8 cellular contexts compared by ENCODE assay signal in the genomic region with DNA sequence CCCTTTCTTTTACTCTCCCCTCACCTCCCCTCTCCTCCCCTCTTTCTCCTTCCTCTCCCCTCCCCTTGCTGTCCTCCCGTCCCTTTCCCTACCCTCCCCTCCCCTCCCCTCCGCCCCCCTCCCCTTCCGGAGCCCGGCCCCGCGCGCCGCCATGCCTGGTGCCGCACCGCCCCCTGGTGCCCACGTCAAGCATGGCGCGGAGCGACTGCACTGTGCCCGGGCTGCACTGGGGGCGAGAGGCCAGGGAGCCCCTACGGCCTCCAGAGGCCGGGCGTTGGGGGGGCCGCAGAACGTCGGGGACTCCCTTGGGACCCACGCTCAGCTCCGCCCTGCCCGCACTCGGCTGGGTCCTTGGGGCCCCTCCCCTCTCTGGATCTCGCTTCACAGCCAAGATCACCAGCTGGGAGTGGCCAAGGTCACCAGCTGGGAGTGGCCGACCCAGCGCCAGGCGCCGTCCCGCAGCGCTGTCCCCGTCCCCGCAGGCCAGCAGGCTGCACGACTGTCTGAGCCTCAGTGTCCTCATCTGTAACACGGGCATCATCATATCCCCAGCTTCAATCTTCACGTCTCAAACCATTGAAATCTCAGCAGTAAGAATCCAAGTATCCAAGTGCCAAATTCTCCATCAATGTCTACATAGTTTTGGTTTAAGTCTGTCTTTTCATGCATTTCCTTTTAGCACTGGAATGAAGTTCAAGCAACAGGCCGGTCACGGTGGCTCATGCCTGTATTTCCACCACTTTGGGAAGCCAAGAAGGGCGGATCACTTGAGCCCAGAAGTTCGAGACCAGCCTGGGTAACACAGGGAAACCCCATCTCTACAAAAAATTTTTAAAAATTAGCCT. TPM values are rescaled to one million over a fixed set of nuclear protein-coding genes. Genes with fewer than 3 reads are reported as not detected.
DNase-seq lines count a peak whose midpoint lies in the region; ATAC-seq and TF ChIP-seq lines count a peak whose summit lies in the region.

No MANE protein-coding gene starts in this region.

- H3K4me1 ChIP-seq in OCI-LY3 (ENCODE audit: low read length) = peaks cover 4% of the 10 kb centered on the region
- peaks cover 9 to 21% (median 12%) of the 10 kb centered on the region in 3 donors for H3K4me1 ChIP-seq in esophagus squamous epithelium

- H3K36me3 Mint-ChIP-seq in naive B cell = no peaks in the 10 kb centered on the region

- H3K4me3 Mint-ChIP-seq in naive B cell = peak overlapping the region; percentile 71 to 90 (median 84)

- 0 to 3% methylated on average over 9 to 11 of the region's 42 CpGs for WGBS in esophagus squamous epithelium, 2 donors

- no peaks in the 10 kb centered on the region for H4K20me1 ChIP-seq in OCI-LY3 (ENCODE audit: insufficient read depth, low read length)

- peak overlapping the region in 1 of 6 donors; percentile 63 for H3K27ac Mint-ChIP-seq in naive B cell

- H3K4me3 ChIP-seq in OCI-LY3 (ENCODE audit: low read length) (peak overlapping the region; percentile 80), esophagus squamous epithelium (peak overlapping the region; percentile 37 to 81 (median 56))

- intact Hi-C loops in esophagus squamous epithelium (cut with DNase I) = loop anchor here (2.0 to 10.0 kb wide), 2 partner anchors 793 to 1025 kb away; no protein-coding TSS in a partner anchor

- H3K36me3 ChIP-seq in OCI-LY3 (replicated peaks; ENCODE audit: low read depth, low read length) = no peaks in the 10 kb centered on the region
- H3K36me3 ChIP-seq in esophagus squamous epithelium = no peaks in the 10 kb centered on the region

- H3K9me3 ChIP-seq in OCI-LY3 (ENCODE audit: insufficient read depth, low read length) (no peaks in the 10 kb centered on the region), esophagus squamous epithelium (no peaks in the 10 kb centered on the region)

- H3K4me1 Mint-ChIP-seq in naive B cell = peaks cover 13 to 17% (median 15%) of the 10 kb centered on the region in 3 donors

- DNase-seq in DMS 273 (lab: John Stamatoyannopoulos, UW; ENCODE audit: unreplicated experiment) (peak; percentile 90), DMS 273 treated with DMSO at 0.1 percent for 48 hours (lab: John Stamatoyannopoulos, UW) (no peak), HS-27A (ENCODE audit: low read depth) (peak; percentile 24), esophagus squamous epithelium (lab: John Stamatoyannopoulos, UW) (no peak), naive B cell (peak; percentile 61)
- DNase-seq in activated T-cell treated with anti-CD3 and anti-CD28 coated beads, Interleukin-2, amount 50 U/mL, for 48 hours = peak; percentile 87
- DNase-seq in stimulated activated CD8-positive, alpha-beta memory T cell treated with anti-CD3 and anti-CD28 coated beads, Interleukin-7, amount 100 ng/mL, for 48 hours (ENCODE audit: extremely low read depth in 1 of 2, low read depth in 1 of 2) = peak; percentile 40 to 43

- H3K27me3 ChIP-seq in OCI-LY3 (ENCODE audit: low read depth, low read length) = peaks cover 5% of the 10 kb centered on the region; the same call in 1 of the 2 replicates
- H3K27me3 ChIP-seq in esophagus squamous epithelium = no peaks in the 10 kb centered on the region

- peak overlapping the region; percentile 100 for H2AFZ ChIP-seq in OCI-LY3 (ENCODE audit: low read depth, low read length)

- peaks cover 0 to 9% (median 7%) of the 10 kb centered on the region in 3 donors for H3K27me3 Mint-ChIP-seq in naive B cell

- H3K79me2 ChIP-seq in OCI-LY3 (ENCODE audit: low read length) = no peaks in the 10 kb centered on the region

- peak; percentile 83 to 86 for ATAC-seq in naive B cell (ENCODE audit: low read depth in 2 of 2)

- H3K27ac ChIP-seq in OCI-LY3 (ENCODE audit: low read length) (no peak overlapping the region), esophagus squamous epithelium (peak overlapping the region; percentile 35 to 65 (median 62))

- H3K9ac ChIP-seq in OCI-LY3 (ENCODE audit: low read length) = peak overlapping the region; percentile 57

- peak overlapping the region; percentile 100 for H3K4me2 ChIP-seq in OCI-LY3 (ENCODE audit: low read length)

- H3K9me3 Mint-ChIP-seq in naive B cell = no peaks in the 10 kb centered on the region

- TF ChIP-seq POLR2A in esophagus squamous epithelium (IDR thresholded peaks at IDR 0.05) = no peak

- peak; percentile 57 for TF ChIP-seq CTCF in OCI-LY3 (IDR thresholded peaks at IDR 0.05; ENCODE audit: low read depth, low read length)
- peak; percentile 65 to 92 (median 76) for TF ChIP-seq CTCF in esophagus squamous epithelium (IDR thresholded peaks at IDR 0.05)

RNA-seq across cellular contexts. Expression of a gene that starts 42.5 kb away (rescaled TPM):
- total RNA-seq in esophagus squamous epithelium = 10 to 100 TPM; 19.2 to 25.7 (median 21.0) TPM
- 10 to 100 TPM; 11.0 to 37.0 (median 18.2) TPM for polyA plus RNA-seq in naive B cell (ENCODE audit: low read depth in 6 of 6)

RNA-seq across cellular contexts. Expression of a gene that starts 50.2 kb away (rescaled TPM):
- total RNA-seq in esophagus squamous epithelium = 10 to 100 TPM; 10.3 to 40.4 (median 30.5) TPM
- polyA plus RNA-seq in naive B cell (ENCODE audit: low read depth in 6 of 6) = 10 to 100 TPM; 23.7 to 36.7 (median 26.8) TPM

Comparison
In these comparisons a context has a peak if more than half of its experiments do, and no peak if none do; other contexts are left out.
1. DNase-seq: peak in DMS 273 (single experiment), HS-27A (single experiment), activated T-cell treated with anti-CD3 and anti-CD28 coated beads, Interleukin-2, amount 50 U/mL, for 48 hours (2 of 2), naive B cell (single experiment) and stimulated activated CD8-positive, alpha-beta memory T cell treated with anti-CD3 and anti-CD28 coated beads, Interleukin-7, amount 100 ng/mL, for 48 hours (2 of 2); none in DMS 273 treated with DMSO at 0.1 percent for 48 hours (single experiment) and esophagus squamous epithelium (single experiment).